In genomic region chr5:103340717-103341397, GRCh38 we compare ENCODE assay signal across 10 cellular contexts.
DNase-seq lines count a peak whose midpoint lies in the region; ATAC-seq and TF ChIP-seq lines count a peak whose summit lies in the region.
"Had no signal": no experiment of that assay in that cellular context is flagged by ENCODE, and none has a peak within 500 bp of the region (broad histone marks: within the 10 kb centered on the region; RNA-seq: fewer than 3 reads in every experiment).

No MANE protein-coding gene starts in this region.

- no peak overlapping the region for H3K9ac ChIP-seq in SK-N-SH

- H3K9me3 ChIP-seq in right cardiac atrium (ENCODE audit: control insufficient read depth, low read length): no peaks in the 10 kb centered on the region
- no peaks in the 10 kb centered on the region for H3K9me3 ChIP-seq in SK-N-SH
- H3K9me3 ChIP-seq: psoas muscle had no signal

- H3K9me3 Mint-ChIP-seq in activated CD4-positive, alpha-beta memory T cell treated with anti-CD3 and anti-CD28 coated beads, Interleukin-2, amount 10 ng/mL, durations not matched to agents 7 days and 5 days: peaks cover 11% of the 10 kb centered on the region
- H3K9me3 Mint-ChIP-seq in endothelial cell (ENCODE audit: unreplicated experiment): no peaks in the 10 kb centered on the region

- no peak for TF ChIP-seq RAD21 in SK-N-SH (IDR thresholded peaks at IDR 0.05; ENCODE audit: low read length)

- TF ChIP-seq EP300 in SK-N-SH (IDR thresholded peaks at IDR 0.05; ENCODE audit: borderline replicate concordance in 1 of 2, low read depth in 1 of 2, low read length in 1 of 2): no peak

- H3F3A ChIP-seq in SK-N-SH (replicated peaks; ENCODE audit: insufficient read depth): no peaks in the 10 kb centered on the region

- H3K4me1 ChIP-seq in right cardiac atrium (ENCODE audit: control insufficient read depth, insufficient read depth, low read length) (no peaks in the 10 kb centered on the region), SK-N-SH (ENCODE audit: control insufficient read depth in 1 of 2, insufficient read depth in 2 of 2, low read depth in 1 of 2, low read length in 1 of 2) (no peaks in the 10 kb centered on the region; a peak in 1 of 4 replicates)
- H3K4me1 ChIP-seq: psoas muscle had no signal

- ATAC-seq in GM19468 (IDR thresholded peaks at IDR 0.05; ENCODE audit: extremely low read depth, unreplicated experiment): peak; percentile 95
- ATAC-seq in HG03097 (IDR thresholded peaks at IDR 0.05; ENCODE audit: low FRiP score, unreplicated experiment): peak; percentile 99
- no peak for ATAC-seq in right cardiac atrium
- ATAC-seq: psoas muscle had no signal

- H3K36me3 ChIP-seq in SK-N-SH (replicated peaks in 1 of 2; ENCODE audit: control insufficient read depth in 1 of 2, insufficient read depth in 2 of 2, low read length in 1 of 2): no peaks in the 10 kb centered on the region

- no peak overlapping the region for H3K4me2 ChIP-seq in SK-N-SH

- in situ Hi-C loops in GM13976 (cut with MboI; ENCODE audit: low sequenced_read_pairs, unreplicated experiment): no loop called here

- peaks cover 21% of the 10 kb centered on the region for H3K27me3 Mint-ChIP-seq in activated CD4-positive, alpha-beta memory T cell treated with anti-CD3 and anti-CD28 coated beads, Interleukin-2, amount 10 ng/mL, durations not matched to agents 7 days and 5 days
- H3K27me3 Mint-ChIP-seq in endothelial cell (ENCODE audit: unreplicated experiment): no peaks in the 10 kb centered on the region

- DNase-seq in GM13976 (ENCODE audit: low spot score): peak; percentile 54
- DNase-seq in activated CD4-positive, alpha-beta memory T cell treated with anti-CD3 and anti-CD28 coated beads, Interleukin-2, amount 10 ng/mL, durations not matched to agents 7 days and 5 days: peak; percentile 30
- DNase-seq in endothelial cell (ENCODE audit: low spot score): no peak
- no peak for DNase-seq in NK-92 treated with Interleukin-12 subunit alpha and Interleukin-12 subunit beta, amount 100 ng/mL, for 24 hours (lab: John Stamatoyannopoulos, UW)
- DNase-seq in right cardiac atrium: no peak
- DNase-seq in SK-N-SH: no peak
- DNase-seq: hippocampal formation, psoas muscle had no signal

- H3K36me3 Mint-ChIP-seq in activated CD4-positive, alpha-beta memory T cell treated with anti-CD3 and anti-CD28 coated beads, Interleukin-2, amount 10 ng/mL, durations not matched to agents 7 days and 5 days (ENCODE audit: low read depth): peaks cover 11% of the 10 kb centered on the region
- no peaks in the 10 kb centered on the region for H3K36me3 Mint-ChIP-seq in endothelial cell (ENCODE audit: low read depth, unreplicated experiment)

- peak overlapping the region; percentile 9 for H3K4me3 Mint-ChIP-seq in activated CD4-positive, alpha-beta memory T cell treated with anti-CD3 and anti-CD28 coated beads, Interleukin-2, amount 10 ng/mL, durations not matched to agents 7 days and 5 days
- H3K4me3 Mint-ChIP-seq in endothelial cell (ENCODE audit: unreplicated experiment): no peak overlapping the region

- no peaks in the 10 kb centered on the region for H3K79me2 ChIP-seq in SK-N-SH (ENCODE audit: insufficient read depth)

- H2AFZ ChIP-seq in SK-N-SH (ENCODE audit: low read depth): no peak overlapping the region

- intact Hi-C loops in right cardiac atrium (cut with DNase I): no loop called here

- POLR2A ChIA-PET in activated CD4-positive, alpha-beta memory T cell treated with anti-CD3 and anti-CD28 coated beads, Interleukin-2, amount 10 ng/mL, durations not matched to agents 7 days and 5 days (lab: Charles Lee): interaction anchor here (1.0 to 1.7 kb wide), 3 partner anchors 16 to 221 kb away, joined by 3 to 7 read pairs (median 3); partner anchors contain the start of genes GIN1 and MACIR
- POLR2A ChIA-PET in SK-N-SH (lab: Yijun Ruan, JAX): no interaction called here

- H4K20me1 ChIP-seq in SK-N-SH (ENCODE audit: insufficient read depth): no peaks in the 10 kb centered on the region

- H3K27ac ChIP-seq in right cardiac atrium (ENCODE audit: low read length) (no peak overlapping the region), SK-N-SH (ENCODE audit: low read depth in 2 of 2, low read length in 1 of 2) (no peak overlapping the region)
- H3K27ac ChIP-seq: psoas muscle had no signal

- no peaks in the 10 kb centered on the region for H3K9me2 ChIP-seq in SK-N-SH

- TF ChIP-seq CTCF in GM13976 (IDR thresholded peaks at IDR 0.05; ENCODE audit: borderline replicate concordance, control extremely low read depth, extremely low read depth, insufficient read depth, missing control alignments) (no peak), endothelial cell (IDR thresholded peaks at IDR 0.05; ENCODE audit: unreplicated experiment) (no peak), SK-N-SH (IDR thresholded peaks at IDR 0.05) (no peak)

- CTCF ChIA-PET in activated CD4-positive, alpha-beta memory T cell treated with anti-CD3 and anti-CD28 coated beads, Interleukin-2, amount 10 ng/mL, durations not matched to agents 7 days and 5 days (lab: Charles Lee): interaction anchor here (1.2 kb wide), 1 partner anchor 15 kb away, joined by 4 read pairs; no protein-coding TSS in a partner anchor
- CTCF ChIA-PET in SK-N-SH (lab: Yijun Ruan, JAX): interaction anchor here (0.9 to 1.1 kb wide), 2 partner anchors 9 to 13 kb away, joined by 3 read pairs; no protein-coding TSS in a partner anchor

- H3K27ac Mint-ChIP-seq in activated CD4-positive, alpha-beta memory T cell treated with anti-CD3 and anti-CD28 coated beads, Interleukin-2, amount 10 ng/mL, durations not matched to agents 7 days and 5 days: peak overlapping the region; percentile 36
- no peak overlapping the region for H3K27ac Mint-ChIP-seq in endothelial cell (ENCODE audit: unreplicated experiment)

- H3K27me3 ChIP-seq in right cardiac atrium (ENCODE audit: control insufficient read depth, insufficient read depth) (no peaks in the 10 kb centered on the region), SK-N-SH (ENCODE audit: insufficient read depth) (no peaks in the 10 kb centered on the region)

- 58% methylated on average over 5 of the region's 5 CpGs for WGBS in right cardiac atrium
- WGBS in SK-N-SH (ENCODE audit: low lambda C conversion rate): 90% methylated on average over 5 of the region's 5 CpGs

- H3K4me1 Mint-ChIP-seq in activated CD4-positive, alpha-beta memory T cell treated with anti-CD3 and anti-CD28 coated beads, Interleukin-2, amount 10 ng/mL, durations not matched to agents 7 days and 5 days: peaks cover 21% of the 10 kb centered on the region
- H3K4me1 Mint-ChIP-seq in endothelial cell (ENCODE audit: unreplicated experiment): no peaks in the 10 kb centered on the region

- H3K4me3 ChIP-seq in right cardiac atrium (ENCODE audit: low read length) (no peak overlapping the region), SK-N-SH (ENCODE audit: low read depth in 2 of 2, low read length in 1 of 2) (no peak overlapping the region)
- H3K4me3 ChIP-seq: psoas muscle had no signal

TF ChIP-seq in SK-N-SH, 30 proteins besides CTCF, POLR2A, EP300 and RAD21 (continues in another document):
- no peak for TF ChIP-seq SMC3 (IDR thresholded peaks at IDR 0.05; ENCODE audit: low read depth, low read length)
- TF ChIP-seq YY1 (IDR thresholded peaks at IDR 0.05; ENCODE audit: low read depth): no peak
- no peak for TF ChIP-seq RFX5 (IDR thresholded peaks at IDR 0.05; ENCODE audit: low read length)
- TF ChIP-seq CHD2 (IDR thresholded peaks at IDR 0.05; ENCODE audit: low read length, partially characterized antibody): no peak
- no peak for TF ChIP-seq NFIC (IDR thresholded peaks at IDR 0.05; ENCODE audit: borderline replicate concordance)
- TF ChIP-seq MEF2A (IDR thresholded peaks at IDR 0.05; ENCODE audit: borderline replicate concordance, low read depth): no peak
- TF ChIP-seq GABPA (IDR thresholded peaks at IDR 0.05; ENCODE audit: low read depth): no peak
- TF ChIP-seq EZH2phosphoT487 (IDR thresholded peaks at IDR 0.05; ENCODE audit: borderline replicate concordance, low read depth): no peak
- no peak for TF ChIP-seq MXI1 (IDR thresholded peaks at IDR 0.05; ENCODE audit: low read depth, low read length)
- no peak for TF ChIP-seq SIN3A (IDR thresholded peaks at IDR 0.05; ENCODE audit: borderline replicate concordance, low read depth, low read length)
- TF ChIP-seq RXRA (IDR thresholded peaks at IDR 0.05; ENCODE audit: borderline replicate concordance, low read depth): no peak
- no peak for TF ChIP-seq GATA2 (CRISPR knock-in tag; IDR thresholded peaks at IDR 0.05)
- TF ChIP-seq USF2 (IDR thresholded peaks at IDR 0.05; ENCODE audit: borderline replicate concordance, low read depth, low read length): no peak
- no peak for TF ChIP-seq FOSL2 (IDR thresholded peaks at IDR 0.05; ENCODE audit: borderline replicate concordance, low read depth)
- no peak for TF ChIP-seq FOXM1 (IDR thresholded peaks at IDR 0.05; ENCODE audit: low read depth)
- no peak for TF ChIP-seq IRF3 (IDR thresholded peaks at IDR 0.05; ENCODE audit: low read depth, low read length)
- TF ChIP-seq FOXJ3 (CRISPR knock-in tag; IDR thresholded peaks at IDR 0.05): no peak
- TF ChIP-seq USF1 (IDR thresholded peaks at IDR 0.05; ENCODE audit: borderline replicate concordance, low read depth): no peak

Comparison
In these comparisons a context has a peak if more than half of its experiments do, and no peak if none do; other contexts are left out.
1. DNase-seq: peak in GM13976 (single experiment) and activated CD4-positive, alpha-beta memory T cell treated with anti-CD3 and anti-CD28 coated beads, Interleukin-2, amount 10 ng/mL, durations not matched to agents 7 days and 5 days (single experiment); none in endothelial cell (single experiment), NK-92 treated with Interleukin-12 subunit alpha and Interleukin-12 subunit beta, amount 100 ng/mL, for 24 hours (single experiment), right cardiac atrium (0 of 3) and SK-N-SH (single experiment).
2. ATAC-seq: peak in GM19468 (single experiment) and HG03097 (single experiment); none in right cardiac atrium (0 of 2).